ENCODE assay signal across 1 cellular context in the genomic region with DNA sequence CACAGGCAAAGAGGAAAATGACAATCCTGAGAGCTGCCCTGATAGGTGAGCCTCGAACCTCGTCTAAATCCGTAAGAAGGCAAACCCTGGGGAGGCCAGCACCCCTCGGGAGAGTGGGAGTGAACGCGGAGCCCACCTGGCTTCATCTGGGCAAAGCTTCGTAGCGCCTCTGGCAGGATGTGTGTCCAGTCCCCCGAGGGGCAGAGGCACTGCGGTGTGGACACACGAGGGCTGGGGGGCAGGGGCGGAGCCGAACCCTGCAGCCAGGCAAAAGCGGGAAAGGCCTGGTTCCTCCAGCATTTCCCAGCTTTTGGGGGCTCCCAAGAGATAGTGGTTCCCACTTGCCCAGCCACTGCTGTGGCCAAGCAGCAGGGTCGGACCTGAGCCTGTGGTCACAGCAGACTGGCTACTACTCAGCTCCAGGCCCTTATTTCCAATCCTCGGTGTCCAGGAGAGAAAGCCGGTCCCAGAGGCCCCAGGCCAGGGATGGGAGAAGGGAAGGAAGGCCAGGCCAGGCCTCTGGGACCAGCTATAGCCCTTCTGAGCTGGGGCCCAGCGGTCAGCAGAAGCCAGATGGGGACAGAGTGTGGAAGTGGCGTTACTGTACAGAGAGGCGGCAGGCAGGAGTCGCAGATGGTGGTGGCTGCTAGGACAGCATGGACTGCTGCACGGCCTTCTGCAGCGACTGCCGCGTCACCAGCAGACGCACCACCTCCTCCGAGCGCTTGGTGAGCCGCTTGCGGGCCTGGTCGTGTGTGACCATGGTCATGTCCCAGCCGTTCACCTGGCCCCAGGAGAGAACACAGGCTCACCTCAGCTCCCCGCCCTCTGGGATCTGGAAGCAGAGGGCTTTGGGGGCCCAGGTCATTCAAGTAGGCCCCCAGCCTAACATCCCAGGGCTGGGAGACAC.
TF ChIP-seq lines count a peak whose summit lies in the region.

No MANE protein-coding gene starts in this region.

TF ChIP-seq in H1, 55 proteins besides CTCF, POLR2A, EP300 and RAD21:
- TF ChIP-seq TBP (IDR thresholded peaks at IDR 0.05; ENCODE audit: low read depth, low read length) (no peak), SAP30 (IDR thresholded peaks at IDR 0.05; ENCODE audit: insufficient read depth, insufficient replicate concordance, low read length) (no peak), KDM1A (IDR thresholded peaks at IDR 0.05; ENCODE audit: borderline replicate concordance, low read length) (no peak), KDM5A (IDR thresholded peaks at IDR 0.05; ENCODE audit: low read length) (no peak), CEBPB (IDR thresholded peaks at IDR 0.05; ENCODE audit: low read depth, low read length) (no peak), RNF2 (IDR thresholded peaks at IDR 0.05; ENCODE audit: borderline replicate concordance, low read depth, low read length, missing control alignments, poor library complexity, severe bottlenecking) (no peak), SIN3A (conservative IDR thresholded peaks at IDR 0.05 in 1 of 2, IDR thresholded peaks at IDR 0.05 in 1 of 2; ENCODE audit: low read depth in 1 of 2, low read length in 2 of 2) (no peak)
